ENCODE assay signal across 22 cellular contexts in genomic region chr11:134938212-134938611, GRCh38.
"Had no signal": no experiment of that assay in that cellular context is flagged by ENCODE, and none has a peak within 500 bp of the region (broad histone marks: within the 10 kb centered on the region; RNA-seq: fewer than 3 reads in every experiment).

No MANE protein-coding gene starts in this region.

- DNase-seq: IMR-90; Kasumi-1; KG1; MV-4-11; NCI-H1048; NCI-H1105; NCI-H1436 treated with DMSO at 0.1 percent for 48 hours; NCI-H1694; NCI-H187 treated with DMSO at 0.1 percent for 48 hours; NCI-H2029 treated with DMSO at 0.1 percent for 48 hours; NCI-H2171; NCI-H226; NCI-H446; NCI-H510A; NCI-H524 treated with DMSO at 0.1 percent for 48 hours; NCI-H69; NCI-H774; NK-92 treated with Interleukin-12 subunit alpha and Interleukin-12 subunit beta, amount 100 ng/mL, for 24 hours; PC-3; SHP77 treated with DMSO at 0.1 percent for 48 hours; SJCRH30 had no signal

- H3K27ac ChIP-seq: SJCRH30 had no signal

- H3K4me3 ChIP-seq: SJCRH30 had no signal

- H3K36me3 ChIP-seq: SJCRH30 had no signal

- H3K4me1 ChIP-seq: SJCRH30 had no signal

- FAIRE-seq: HepG2 had no signal

- H3K9me3 ChIP-seq: SJCRH30 had no signal

- H3K27me3 ChIP-seq: SJCRH30 had no signal
